ENCODE assay signal across 8 cellular contexts in genomic region chr14:24136684-24137528, GRCh38. TPM values are rescaled to one million over a fixed set of nuclear protein-coding genes. Genes with fewer than 3 reads are reported as not detected.
DNase-seq lines count a peak whose midpoint lies in the region; ATAC-seq, FAIRE-seq and TF ChIP-seq lines count a peak whose summit lies in the region.

No MANE protein-coding gene starts in this region.

- TF ChIP-seq CTCF in MM.1S (IDR thresholded peaks at IDR 0.05; ENCODE audit: low read length) (no peak), nephron progenitor cell (IDR thresholded peaks at IDR 0.05) (no peak)

- peaks cover 43% of the 10 kb centered on the region for H3K79me2 ChIP-seq in MM.1S (ENCODE audit: low read length)

- H3K36me3 ChIP-seq in CD4-positive, CD25-positive, alpha-beta regulatory T cell (ENCODE audit: control insufficient read depth, insufficient read depth, low read length), result peaks cover 16% of the 10 kb centered on the region
- 0 out of 2 replicates have a peak, but pooled peaks cover 2% of the 10 kb centered on the region for H3K36me3 ChIP-seq in MM.1S (replicated peaks; ENCODE audit: insufficient read depth, low read length)

- FAIRE-seq in HTR-8/SVneo (lab: Jason Lieb, UNC), result no peak

- H3K9me3 Mint-ChIP-seq in CD4-positive, CD25-positive, alpha-beta regulatory T cell, result peaks cover 0 to 1% (median 0%) of the 10 kb centered on the region in 7 donors
- no peaks in the 10 kb centered on the region for H3K9me3 Mint-ChIP-seq in dendritic cell treated with granulocyte-macrophage colony-stimulating factor and Interleukin-4, amounts not matched to agents 40 ng/mL and 50 ng/mL, for 4 days
- H3K9me3 Mint-ChIP-seq in nephron progenitor cell, result no peaks in the 10 kb centered on the region

- no peaks in the 10 kb centered on the region for H4K20me1 ChIP-seq in MM.1S (ENCODE audit: insufficient read depth, low read length)

- peaks cover 16 to 71% (median 43%) of the 10 kb centered on the region in 4 donors for H3K4me1 Mint-ChIP-seq in CD4-positive, CD25-positive, alpha-beta regulatory T cell
- H3K4me1 Mint-ChIP-seq in dendritic cell treated with granulocyte-macrophage colony-stimulating factor and Interleukin-4, amounts not matched to agents 40 ng/mL and 50 ng/mL, for 4 days (ENCODE audit: low read depth), result peaks cover 62% of the 10 kb centered on the region
- H3K4me1 Mint-ChIP-seq in nephron progenitor cell, result peaks cover 61% of the 10 kb centered on the region

- H2AFZ ChIP-seq in MM.1S (ENCODE audit: low read length), result no peak overlapping the region

- H3K27me3 ChIP-seq in CD4-positive, CD25-positive, alpha-beta regulatory T cell (ENCODE audit: control insufficient read depth, insufficient read depth, low read length), result no peaks in the 10 kb centered on the region
- no peaks in the 10 kb centered on the region for H3K27me3 ChIP-seq in MM.1S (replicated peaks; ENCODE audit: insufficient read depth, low read length)

- no peak for ATAC-seq in CD4-positive, CD25-positive, alpha-beta regulatory T cell (ENCODE audit: low read depth in 2 of 2)
- ATAC-seq in GM19455 (IDR thresholded peaks at IDR 0.05; ENCODE audit: unreplicated experiment) (no peak), HG03378 (IDR thresholded peaks at IDR 0.05; ENCODE audit: unreplicated experiment) (no peak)

- peak overlapping the region; percentile 81; the same call in 1 of the 2 replicates for H3K9ac ChIP-seq in MM.1S (ENCODE audit: low read length)

- H3K9me2 ChIP-seq in MM.1S (replicated peaks; ENCODE audit: insufficient read depth, low read length), result no peaks in the 10 kb centered on the region

- no peaks in the 10 kb centered on the region for H3K9me3 ChIP-seq in CD4-positive, CD25-positive, alpha-beta regulatory T cell (ENCODE audit: control insufficient read depth in 2 of 2, low read length in 2 of 2)
- no peaks in the 10 kb centered on the region for H3K9me3 ChIP-seq in MM.1S (replicated peaks; ENCODE audit: insufficient read depth, low read length)

- peak overlapping the region; percentile 76 for H3K4me2 ChIP-seq in MM.1S (ENCODE audit: low read depth, low read length)

- peak overlapping the region; percentile 75 for H3K4me3 ChIP-seq in CD4-positive, CD25-positive, alpha-beta regulatory T cell (ENCODE audit: low read depth, low read length)
- peak overlapping the region; percentile 74 for H3K4me3 ChIP-seq in MM.1S (ENCODE audit: low read length)

- intact Hi-C loops in dendritic cell treated with granulocyte-macrophage colony-stimulating factor and Interleukin-4, amounts not matched to agents 40 ng/mL and 50 ng/mL, for 4 days (cut with micrococcal nuclease), result loop anchor here (1.0 kb wide), 1 partner anchor 22 kb away; no protein-coding TSS in a partner anchor

- DNase-seq in CD4-positive, CD25-positive, alpha-beta regulatory T cell, result peak in 1 of 3 donors; percentile 28
- DNase-seq in MM.1S, result no peak
- no peak for DNase-seq in nephron progenitor cell
- no peak for DNase-seq in HTR-8/SVneo (ENCODE audit: insufficient read length, low spot score)
- DNase-seq in NCI-H1694 treated with DMSO at 0.1 percent for 48 hours (lab: John Stamatoyannopoulos, UW), result no peak

- H3K27me3 Mint-ChIP-seq in CD4-positive, CD25-positive, alpha-beta regulatory T cell, result peaks cover 4% of the 10 kb centered on the region
- no peaks in the 10 kb centered on the region for H3K27me3 Mint-ChIP-seq in dendritic cell treated with granulocyte-macrophage colony-stimulating factor and Interleukin-4, amounts not matched to agents 40 ng/mL and 50 ng/mL, for 4 days
- peaks cover 18% of the 10 kb centered on the region for H3K27me3 Mint-ChIP-seq in nephron progenitor cell (ENCODE audit: low read depth, poor library complexity)

- peak overlapping the region; percentile 69 to 95 (median 94) for H3K27ac Mint-ChIP-seq in CD4-positive, CD25-positive, alpha-beta regulatory T cell
- H3K27ac Mint-ChIP-seq in dendritic cell treated with granulocyte-macrophage colony-stimulating factor and Interleukin-4, amounts not matched to agents 40 ng/mL and 50 ng/mL, for 4 days, result peak overlapping the region; percentile 76
- peak overlapping the region; percentile 73 for H3K27ac Mint-ChIP-seq in nephron progenitor cell

- H3K4me1 ChIP-seq in CD4-positive, CD25-positive, alpha-beta regulatory T cell (ENCODE audit: control insufficient read depth, insufficient read depth, low read length, poor library complexity, severe bottlenecking), result peaks cover 62% of the 10 kb centered on the region
- peaks cover 11% of the 10 kb centered on the region; the same call in 1 of the 2 replicates for H3K4me1 ChIP-seq in MM.1S (ENCODE audit: low read length)

- peak overlapping the region; percentile 92 to 94 (median 92) for H3K4me3 Mint-ChIP-seq in CD4-positive, CD25-positive, alpha-beta regulatory T cell
- peak overlapping the region; percentile 85 for H3K4me3 Mint-ChIP-seq in dendritic cell treated with granulocyte-macrophage colony-stimulating factor and Interleukin-4, amounts not matched to agents 40 ng/mL and 50 ng/mL, for 4 days
- peak overlapping the region; percentile 83 for H3K4me3 Mint-ChIP-seq in nephron progenitor cell

- H3F3A ChIP-seq in MM.1S (ENCODE audit: insufficient read depth, low read length), result peaks cover 5% of the 10 kb centered on the region

- H3K27ac ChIP-seq in CD4-positive, CD25-positive, alpha-beta regulatory T cell (ENCODE audit: insufficient read depth, low read length, poor library complexity, severe bottlenecking), result peak overlapping the region; percentile 85
- peak overlapping the region; percentile 35; the same call in 1 of the 2 replicates for H3K27ac ChIP-seq in MM.1S (ENCODE audit: low read length)

- H3K36me3 Mint-ChIP-seq in CD4-positive, CD25-positive, alpha-beta regulatory T cell, result peaks cover 17% of the 10 kb centered on the region
- H3K36me3 Mint-ChIP-seq in dendritic cell treated with granulocyte-macrophage colony-stimulating factor and Interleukin-4, amounts not matched to agents 40 ng/mL and 50 ng/mL, for 4 days (ENCODE audit: low read depth), result peaks cover 57% of the 10 kb centered on the region
- H3K36me3 Mint-ChIP-seq in nephron progenitor cell (ENCODE audit: low read depth), result peaks cover 25% of the 10 kb centered on the region

RNA-seq across cellular contexts. Expression of gene PSME1, which starts 0.9 kb away (rescaled TPM):
- total RNA-seq in CD4-positive, CD25-positive, alpha-beta regulatory T cell, result 294 TPM
- polyA plus RNA-seq in CD4-positive, CD25-positive, alpha-beta regulatory T cell, result 1,000 to 10,000 TPM in 1 of 4 donors, 100 to 1,000 TPM in 3; 698 to 1,230 (median 866) TPM

RNA-seq across cellular contexts. Expression of gene EMC9, which starts 4.5 kb away (rescaled TPM):
- total RNA-seq in CD4-positive, CD25-positive, alpha-beta regulatory T cell, result 11.7 TPM
- polyA plus RNA-seq in CD4-positive, CD25-positive, alpha-beta regulatory T cell, result 10 to 100 TPM; 10.7 to 22.5 (median 13.4) TPM

RNA-seq across cellular contexts. Expression of gene FITM1, which starts 6.4 kb away (rescaled TPM):
- 1.1 TPM for total RNA-seq in CD4-positive, CD25-positive, alpha-beta regulatory T cell
- polyA plus RNA-seq in CD4-positive, CD25-positive, alpha-beta regulatory T cell, result under 1 TPM in 3 of 4 donors, not detected in 1; 0.20 to 0.42 (median 0.24) TPM

RNA-seq across cellular contexts. Expression of gene PSME2, which starts 9.5 kb away (rescaled TPM):
- 167 TPM for total RNA-seq in CD4-positive, CD25-positive, alpha-beta regulatory T cell
- polyA plus RNA-seq in CD4-positive, CD25-positive, alpha-beta regulatory T cell, result 100 to 1,000 TPM; 346 to 603 (median 466) TPM

RNA-seq across cellular contexts. Expression of gene RNF31, which starts 10.4 kb away (rescaled TPM):
- 82.4 TPM for total RNA-seq in CD4-positive, CD25-positive, alpha-beta regulatory T cell
- 10 to 100 TPM; 35.9 to 55.9 (median 41.1) TPM for polyA plus RNA-seq in CD4-positive, CD25-positive, alpha-beta regulatory T cell
